Comparison of ENCODE assay signal across 26 cellular contexts in the genomic region with DNA sequence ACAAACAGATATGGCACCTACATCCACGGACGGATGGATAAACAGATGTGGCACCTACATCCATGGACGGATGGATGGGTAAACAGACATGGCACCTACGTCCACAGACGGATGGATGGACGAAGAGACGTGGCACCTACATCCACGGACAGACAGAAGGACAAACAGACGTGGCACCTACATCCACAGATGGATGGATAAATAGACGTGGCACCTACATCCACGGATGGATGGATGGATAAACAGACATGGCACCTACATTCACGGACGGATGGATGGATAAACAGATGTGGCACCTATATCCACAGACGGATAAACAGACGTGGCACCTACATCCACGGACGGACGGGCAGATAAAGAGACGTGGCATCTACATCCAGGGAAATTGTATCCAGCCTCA.
"Had no signal": no experiment of that assay in that cellular context is flagged by ENCODE, and none has a peak within 500 bp of the region (broad histone marks: within the 10 kb centered on the region; RNA-seq: fewer than 3 reads in every experiment).

No MANE protein-coding gene starts in this region.

- H3K9me3 ChIP-seq: testis, vagina had no signal

- H3K27ac Mint-ChIP-seq: activated CD4-positive, alpha-beta memory T cell treated with anti-CD3 and anti-CD28 coated beads for 36 hours; T-helper 17 cell had no signal

- H3K27me3 ChIP-seq: brain microvascular endothelial cell, testis, vagina had no signal

- H3K4me2 ChIP-seq: smooth muscle cell had no signal

- DNase-seq: activated CD4-positive, alpha-beta memory T cell treated with anti-CD3 and anti-CD28 coated beads for 36 hours; activated CD4-positive, alpha-beta T cell treated with anti-CD3 and anti-CD28 coated beads for 4 hours; activated CD4-positive, CD25-positive, alpha-beta regulatory T cell; activated gamma-delta T cell treated with Interleukin-2 at 50 U/mL for 16 hours; anterior cingulate cortex; brain microvascular endothelial cell; central memory CD4-positive, alpha-beta T cell; effector memory CD4-positive, alpha-beta T cell; foreskin melanocyte; hypothalamus; left colon; midbrain; occipital lobe; stimulated activated CD4-positive, alpha-beta T cell treated with anti-CD3 and anti-CD28 coated beads, Interleukin-2, amount 100 ng/mL, for 48 hours; stimulated activated CD8-positive, alpha-beta memory T cell treated with anti-CD3 and anti-CD28 coated beads, Interleukin-4, amount 100 ng/mL, for 48 hours; stimulated activated naive B cell treated with anti-CD40 and anti-IgM and Interleukin-4, amounts not matched to agents 10 μg/mL and 1 μg/mL and 100 μg/mL, for 72 hours; SW 1271; T-helper 17 cell; testis; trophoblast cell had no signal

- H3K4me1 Mint-ChIP-seq: activated naive CD4-positive, alpha-beta T cell treated with anti-CD3 and anti-CD28 coated beads, Interleukin-2, amount 50 U/mL, for 24 hours had no signal

- H3K27me3 Mint-ChIP-seq: activated CD4-positive, alpha-beta memory T cell treated with anti-CD3 and anti-CD28 coated beads for 36 hours; activated naive CD4-positive, alpha-beta T cell treated with anti-CD3 and anti-CD28 coated beads, Interleukin-2, amount 50 U/mL, for 24 hours; natural killer cell treated with Interleukin-12 subunit alpha and Interleukin-12 subunit beta and Interleukin-15 and Interleukin-18, amount 100 ng/mL, for 72 hours; stimulated activated naive B cell treated with anti-CD40 and anti-IgM and Interleukin-4, amounts not matched to agents 10 μg/mL and 1 μg/mL and 100 μg/mL, for 72 hours; T-helper 17 cell had no signal

- H3K36me3 ChIP-seq: vagina had no signal

- H3K4me3 ChIP-seq: smooth muscle cell, testis, vagina had no signal

- H3K4me3 Mint-ChIP-seq: activated CD4-positive, alpha-beta memory T cell treated with anti-CD3 and anti-CD28 coated beads for 36 hours; activated naive CD4-positive, alpha-beta T cell treated with anti-CD3 and anti-CD28 coated beads, Interleukin-2, amount 50 U/mL, for 24 hours; natural killer cell treated with Interleukin-12 subunit alpha and Interleukin-12 subunit beta and Interleukin-15 and Interleukin-18, amount 100 ng/mL, for 72 hours; stimulated activated naive B cell treated with anti-CD40 and anti-IgM and Interleukin-4, amounts not matched to agents 10 μg/mL and 1 μg/mL and 100 μg/mL, for 72 hours; T-helper 17 cell had no signal

- H3K36me3 Mint-ChIP-seq: activated naive CD4-positive, alpha-beta T cell treated with anti-CD3 and anti-CD28 coated beads, Interleukin-2, amount 50 U/mL, for 24 hours had no signal

- H3K27ac ChIP-seq: brain microvascular endothelial cell, testis had no signal

- H3K9me3 Mint-ChIP-seq: activated CD4-positive, alpha-beta memory T cell treated with anti-CD3 and anti-CD28 coated beads for 36 hours; activated naive CD4-positive, alpha-beta T cell treated with anti-CD3 and anti-CD28 coated beads, Interleukin-2, amount 50 U/mL, for 24 hours; natural killer cell treated with Interleukin-12 subunit alpha and Interleukin-12 subunit beta and Interleukin-15 and Interleukin-18, amount 100 ng/mL, for 72 hours had no signal

- ATAC-seq: esophagus mucosa; left colon; natural killer cell treated with Interleukin-12 subunit alpha and Interleukin-12 subunit beta and Interleukin-15 and Interleukin-18, amount 100 ng/mL, for 72 hours; sciatic nerve; stimulated activated naive B cell treated with anti-CD40 and anti-IgM and Interleukin-4, amounts not matched to agents 10 μg/mL and 1 μg/mL and 100 μg/mL, for 72 hours; T-helper 17 cell had no signal
